Comparison of ENCODE assay signal across 10 cellular contexts in genomic region chr2:173652731-173653426, GRCh38.
DNase-seq lines count a peak whose midpoint lies in the region; FAIRE-seq and TF ChIP-seq lines count a peak whose summit lies in the region.
"Had no signal": no experiment of that assay in that cellular context is flagged by ENCODE, and none has a peak within 500 bp of the region (broad histone marks: within the 10 kb centered on the region; RNA-seq: fewer than 3 reads in every experiment).

No MANE protein-coding gene starts in this region.

- peak overlapping the region; percentile 68 for H3K4me2 ChIP-seq in skeletal muscle satellite cell (ENCODE audit: low read length)

- H3K4me3 ChIP-seq in fibroblast of pulmonary artery (replicated peaks; ENCODE audit: low read depth, low read length) (no peak overlapping the region), skeletal muscle satellite cell (ENCODE audit: low read length) (peak overlapping the region; percentile 36)

- H3K9me3 ChIP-seq in skeletal muscle satellite cell (replicated peaks; ENCODE audit: low read length) = no peaks in the 10 kb centered on the region

- no peaks in the 10 kb centered on the region for H3K36me3 Mint-ChIP-seq in immature natural killer cell

- H3K4me3 Mint-ChIP-seq in immature natural killer cell = no peak overlapping the region
- H3K4me3 Mint-ChIP-seq: IgD-negative memory B cell had no signal

- H3K27ac Mint-ChIP-seq in immature natural killer cell = no peak overlapping the region
- H3K27ac Mint-ChIP-seq: IgD-negative memory B cell had no signal

- no peaks in the 10 kb centered on the region for H3K4me1 Mint-ChIP-seq in immature natural killer cell
- H3K4me1 Mint-ChIP-seq: IgD-negative memory B cell had no signal

- H3K36me3 ChIP-seq in skeletal muscle satellite cell (ENCODE audit: insufficient read depth, low read length) = no peaks in the 10 kb centered on the region

- peaks cover 20% of the 10 kb centered on the region for H3K4me1 ChIP-seq in skeletal muscle satellite cell (ENCODE audit: control insufficient read depth, insufficient read depth, low read length)

- H3K27me3 ChIP-seq in skeletal muscle satellite cell (ENCODE audit: control insufficient read depth, insufficient read depth, low read length) = no peaks in the 10 kb centered on the region

- TF ChIP-seq CTCF in fibroblast of pulmonary artery (IDR thresholded peaks at IDR 0.05; ENCODE audit: low read length, missing control alignments) = no peak

- peak; percentile 41 for DNase-seq in GOT3 (lab: John Stamatoyannopoulos, UW)
- DNase-seq in RCC 7860 (ENCODE audit: low spot score) = peak; percentile 95
- DNase-seq in fibroblast of pulmonary artery (ENCODE audit: low read depth) = peak; percentile 94
- no peak for DNase-seq in epidermal melanocyte (ENCODE audit: insufficient read length, low spot score)
- DNase-seq in NCI-H526 (lab: John Stamatoyannopoulos, UW) = no peak
- DNase-seq in immature natural killer cell = no peak
- no peak for DNase-seq in T-helper 2 cell
- DNase-seq: glutamatergic neuron had no signal

- no peaks in the 10 kb centered on the region for H3K9me3 Mint-ChIP-seq in immature natural killer cell

- peak; percentile 98 for FAIRE-seq in RCC 7860 (lab: Jason Lieb, UNC)

- peak overlapping the region; percentile 57 for H3K9ac ChIP-seq in skeletal muscle satellite cell (ENCODE audit: low read depth, low read length)

- H3K27me3 Mint-ChIP-seq in immature natural killer cell (ENCODE audit: low read depth in 3 of 3) = peaks cover 0 to 10% (median 2%) of the 10 kb centered on the region in 3 donors

Comparison
In these comparisons a context has a peak if more than half of its experiments do, and no peak if none do; other contexts are left out.
1. DNase-seq: peak in GOT3 (single experiment), RCC 7860 (single experiment) and fibroblast of pulmonary artery (single experiment); none in epidermal melanocyte (single experiment), NCI-H526 (0 of 2), immature natural killer cell (0 of 3) and T-helper 2 cell (0 of 5).